8 cellular contexts compared by ENCODE assay signal in the genomic region with DNA sequence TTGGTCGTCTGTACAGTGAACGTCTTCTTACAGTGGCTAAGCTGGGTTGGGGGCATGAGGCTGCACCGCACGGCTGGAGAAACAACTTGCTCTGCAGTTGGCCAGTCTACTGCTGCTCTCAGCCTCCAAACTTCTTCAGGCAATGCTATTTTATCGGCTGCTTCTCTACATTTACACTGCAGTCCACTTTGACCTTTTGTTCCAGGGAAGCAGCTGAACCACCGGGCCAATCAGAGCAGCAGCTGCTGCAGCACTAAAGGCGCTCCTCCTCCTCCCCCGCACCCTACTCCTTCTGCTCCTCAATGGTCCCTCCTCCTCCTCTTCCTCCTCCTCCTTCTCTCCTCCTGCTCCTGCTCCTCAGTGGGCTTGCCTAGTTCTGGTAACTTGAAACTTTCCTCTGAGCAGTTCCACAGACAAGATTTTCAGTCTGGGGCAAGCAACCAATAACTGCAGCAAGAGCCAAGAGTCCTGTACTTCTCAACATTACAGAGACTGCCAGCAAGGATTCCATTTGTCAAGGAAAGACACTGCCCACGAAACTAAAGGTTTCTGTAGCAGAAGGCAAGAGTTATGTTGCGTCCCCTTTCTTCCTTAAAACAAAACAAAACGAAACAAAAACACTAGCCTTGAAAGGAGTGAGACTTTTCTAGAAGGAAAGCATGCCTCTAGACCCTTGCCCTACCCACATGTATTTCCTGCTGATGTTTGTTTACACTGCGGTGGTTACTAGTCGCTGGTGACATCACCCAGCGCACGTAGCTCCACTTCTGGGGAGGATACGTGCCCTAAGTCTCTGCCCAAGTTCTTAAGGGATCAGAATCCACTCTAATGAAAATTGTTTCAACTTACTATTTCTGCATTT.
DNase-seq lines count a peak whose midpoint lies in the region; FAIRE-seq and TF ChIP-seq lines count a peak whose summit lies in the region.

No MANE protein-coding gene starts in this region.

- no peak for TF ChIP-seq CTCF in left ventricle myocardium inferior (IDR thresholded peaks at IDR 0.05; ENCODE audit: borderline replicate concordance)

- H3K27ac ChIP-seq in left ventricle myocardium inferior (replicated peaks): peak overlapping the region; percentile 91

- peak; percentile 91 for FAIRE-seq in urothelium cell line (lab: Jason Lieb, UNC)

- peak; percentile 88 for DNase-seq in ELR (ENCODE audit: low read depth)
- peak; percentile 32 for DNase-seq in H7
- DNase-seq in LHCN-M2 (ENCODE audit: low read depth): peak; percentile 93
- peak; percentile 41 for DNase-seq in SW480 (ENCODE audit: low spot score)
- DNase-seq in amygdala (lab: John Stamatoyannopoulos, UW): peak in 55 of 56 donors; percentile 12 to 88 (median 72)
- peak; percentile 88 for DNase-seq in left ventricle myocardium inferior
- DNase-seq in posterior vena cava (ENCODE audit: low spot score): peak; percentile 93
- DNase-seq in urothelium cell line (ENCODE audit: low spot score): peak; percentile 85

- H3K9me3 ChIP-seq in left ventricle myocardium inferior (replicated peaks): no peaks in the 10 kb centered on the region

- H3K4me3 ChIP-seq in H7 (ENCODE audit: insufficient read depth, low read depth, low read length) (peak overlapping the region; percentile 12), left ventricle myocardium inferior (peak overlapping the region; percentile 68)

- intact Hi-C loops in left ventricle myocardium inferior (cut with micrococcal nuclease) (no loop called here), posterior vena cava (cut with DNase I) (no loop called here)

- H3K4me1 ChIP-seq in left ventricle myocardium inferior: peaks cover 50% of the 10 kb centered on the region

- no peaks in the 10 kb centered on the region for H3K27me3 ChIP-seq in H7 (ENCODE audit: control insufficient read depth, insufficient read depth, low read length)
- H3K27me3 ChIP-seq in left ventricle myocardium inferior (ENCODE audit: low read depth): no peaks in the 10 kb centered on the region

- H3K36me3 ChIP-seq in H7 (replicated peaks; ENCODE audit: control insufficient read depth, insufficient read depth, low read length) (no peaks in the 10 kb centered on the region), left ventricle myocardium inferior (no peaks in the 10 kb centered on the region)

Comparison
In these comparisons a context has a peak if more than half of its experiments do, and no peak if none do; other contexts are left out.
1. Peak in every context shown above with its lines: DNase-seq, H3K4me3 ChIP-seq and H3K27ac ChIP-seq.
2. DNase-seq: peak in every context shown above with its lines; median percentile 93 in LHCN-M2; 93 in posterior vena cava; 88 in ELR; 88 in left ventricle myocardium inferior; 85 in urothelium cell line; 72 in amygdala; 41 in SW480; 32 in H7.